Comparison of ENCODE assay signal across 8 cellular contexts in genomic region chr9:128786681-128787582, GRCh38. TPM values are rescaled to one million over a fixed set of nuclear protein-coding genes. Genes with fewer than 3 reads are reported as not detected.
A peak's percentile ranks its signal among the peaks of the same experiment; 100 is the strongest.
DNase-seq lines count a peak whose midpoint lies in the region; ATAC-seq and TF ChIP-seq lines count a peak whose summit lies in the region.

TSS of gene TBC1D13 (plus strand) at chr9:128787253. CDS start at chr9:128787354, 101 bp downstream.

- H4K20me1 ChIP-seq in OCI-LY3 (ENCODE audit: insufficient read depth, low read length) = no peaks in the 10 kb centered on the region

- H3K27ac ChIP-seq in OCI-LY3 (ENCODE audit: low read length) = peak within 1 kb of the TSS; percentile 37

- peak within 1 kb of the TSS; percentile 80 for H3K9ac ChIP-seq in OCI-LY3 (ENCODE audit: low read length)

- peak; percentile 78 for ATAC-seq in GM21447 (IDR thresholded peaks at IDR 0.05; ENCODE audit: unreplicated experiment)

- peak within 1 kb of the TSS; percentile 94 for H3K4me2 ChIP-seq in OCI-LY3 (ENCODE audit: low read length)

- H3K4me3 ChIP-seq in OCI-LY3 (ENCODE audit: low read length) = peak within 1 kb of the TSS; percentile 92

- H3K9me3 Mint-ChIP-seq in endothelial cell (ENCODE audit: unreplicated experiment) = no peaks in the 10 kb centered on the region
- no peaks in the 10 kb centered on the region for H3K9me3 Mint-ChIP-seq in mesothelial cell of epicardium

- H3K27ac Mint-ChIP-seq in endothelial cell (ENCODE audit: unreplicated experiment) (peak within 1 kb of the TSS; percentile 98), mesothelial cell of epicardium (peak within 1 kb of the TSS; percentile 95)

- peak within 1 kb of the TSS; percentile 96 for H3K4me3 Mint-ChIP-seq in endothelial cell (ENCODE audit: unreplicated experiment)
- peak within 1 kb of the TSS; percentile 95 for H3K4me3 Mint-ChIP-seq in mesothelial cell of epicardium

- peak; percentile 70 for DNase-seq in Caki2 (ENCODE audit: low read depth)
- peak; percentile 97 for DNase-seq in HuH-7 (ENCODE audit: low spot score)
- DNase-seq in activated CD8-positive, alpha-beta memory T cell treated with anti-CD3 and anti-CD28 coated beads, Interleukin-2, amount 50 U/mL, for 4 hours = peak; percentile 89
- peak; percentile 87 for DNase-seq in endothelial cell (ENCODE audit: low spot score)
- peak; percentile 80 to 90 for DNase-seq in mesothelial cell of epicardium (ENCODE audit: low spot score in 2 of 2, unreplicated experiment in 2 of 2)
- peak; percentile 77 to 82 for DNase-seq in stimulated activated CD8-positive, alpha-beta memory T cell treated with anti-CD3 and anti-CD28 coated beads, Interleukin-15, amount 100 ng/mL, for 4 hours (ENCODE audit: low read depth in 2 of 2)

- H3K4me1 ChIP-seq in OCI-LY3 (ENCODE audit: low read length) = peaks cover 21% of the 10 kb centered on the region

- no peaks in the 10 kb centered on the region for H3K9me3 ChIP-seq in OCI-LY3 (ENCODE audit: insufficient read depth, low read length)

- peak within 1 kb of the TSS; percentile 93 for H2AFZ ChIP-seq in OCI-LY3 (ENCODE audit: low read depth, low read length)

- H3K27me3 Mint-ChIP-seq in endothelial cell (ENCODE audit: unreplicated experiment) = peaks cover 9% of the 10 kb centered on the region
- no peaks in the 10 kb centered on the region for H3K27me3 Mint-ChIP-seq in mesothelial cell of epicardium (ENCODE audit: low read depth)

- in situ Hi-C loops in Caki2 (cut with HindIII; ENCODE audit: low pct_unique_long_range_greater_than_20kb, low sequenced_read_pairs) = no loop called here

- H3K36me3 Mint-ChIP-seq in endothelial cell (ENCODE audit: low read depth, unreplicated experiment) = peaks cover 2% of the 10 kb centered on the region
- no peaks in the 10 kb centered on the region for H3K36me3 Mint-ChIP-seq in mesothelial cell of epicardium

- H3K79me2 ChIP-seq in OCI-LY3 (ENCODE audit: low read length) = peaks cover 16% of the 10 kb centered on the region

- no peaks in the 10 kb centered on the region for H3K36me3 ChIP-seq in OCI-LY3 (replicated peaks; ENCODE audit: low read depth, low read length)

- H3K4me1 Mint-ChIP-seq in endothelial cell (ENCODE audit: unreplicated experiment) (peaks cover 16% of the 10 kb centered on the region), mesothelial cell of epicardium (peaks cover 8% of the 10 kb centered on the region)

- no peaks in the 10 kb centered on the region for H3K27me3 ChIP-seq in OCI-LY3 (ENCODE audit: low read depth, low read length)

- TF ChIP-seq CTCF in OCI-LY3 (IDR thresholded peaks at IDR 0.05; ENCODE audit: low read depth, low read length) (no peak), endothelial cell (IDR thresholded peaks at IDR 0.05; ENCODE audit: unreplicated experiment) (no peak), mesothelial cell of epicardium (IDR thresholded peaks at IDR 0.05; ENCODE audit: unreplicated experiment) (no peak)

RNA-seq across cellular contexts. Expression of gene TBC1D13, which starts in this region (rescaled TPM):
- total RNA-seq in Caki2 (2014; rRNA removed; shearing (Covaris generic); ENCODE audit: low replicate concordance) = 2.4 and 3.9 TPM in 2 replicates
- total RNA-seq in endothelial cell (ENCODE audit: unreplicated experiment) (58.8 TPM), mesothelial cell of epicardium (34.9 to 37.8 TPM (median 35.4 TPM) in 3 replicates)

Comparison
In these comparisons a context has a peak if more than half of its experiments do, and no peak if none do; other contexts are left out.
1. Peak in every context shown above with its lines: DNase-seq, ATAC-seq, H3K4me3 ChIP-seq and H3K27ac ChIP-seq.